1 cellular context compared by ENCODE assay signal in genomic region chr1:55039342-55040082, GRCh38.
TF ChIP-seq lines count a peak whose summit lies in the region.

PCSK9 (plus strand) TSS chr1:55039548; CDS start chr1:55039838, 290 bp downstream.

TF ChIP-seq in H1, 55 proteins besides CTCF, POLR2A, EP300 and RAD21 (continued from another document):
- no peak for TF ChIP-seq GTF2F1 (IDR thresholded peaks at IDR 0.05; ENCODE audit: borderline replicate concordance, low read depth, low read length)
- TF ChIP-seq RBBP5 (IDR thresholded peaks at IDR 0.05; ENCODE audit: borderline replicate concordance, low read depth, low read length) = no peak
- no peak for TF ChIP-seq ATF2 (IDR thresholded peaks at IDR 0.05; ENCODE audit: low read length)
- TF ChIP-seq RNF2 (IDR thresholded peaks at IDR 0.05; ENCODE audit: borderline replicate concordance, low read depth, low read length, missing control alignments, poor library complexity, severe bottlenecking) = no peak
- TF ChIP-seq SIRT6 (IDR thresholded peaks at IDR 0.05; ENCODE audit: low read length) = no peak
- TF ChIP-seq FOSL1 (IDR thresholded peaks at IDR 0.05; ENCODE audit: insufficient read depth, low read depth, low read length) = no peak
- no peak for TF ChIP-seq SP2 (IDR thresholded peaks at IDR 0.05; ENCODE audit: low read length)
- no peak for TF ChIP-seq BCL11A (IDR thresholded peaks at IDR 0.05; ENCODE audit: low read depth in 2 of 2, low read length in 2 of 2)
- no peak for TF ChIP-seq TAF7 (optimal IDR thresholded peaks at IDR 0.05; ENCODE audit: borderline replicate concordance, low read depth, low read length)
- TF ChIP-seq MAX (IDR thresholded peaks at IDR 0.05) = peak; percentile 59
- TF ChIP-seq CHD7 (IDR thresholded peaks at IDR 0.05; ENCODE audit: insufficient replicate concordance, low read length) = no peak
- 0 out of 2 replicates have a peak, but pooled peaks have one; percentile 46 for TF ChIP-seq TAF1 (IDR thresholded peaks at IDR 0.05; ENCODE audit: low read depth, low read length)
- no peak for TF ChIP-seq CEBPB (IDR thresholded peaks at IDR 0.05; ENCODE audit: low read depth, low read length)
- no peak for TF ChIP-seq GABPA (IDR thresholded peaks at IDR 0.05; ENCODE audit: borderline replicate concordance, insufficient read depth, low read length)
- peak; percentile 46 for TF ChIP-seq CREB1 (IDR thresholded peaks at IDR 0.05)
- TF ChIP-seq TEAD4 (IDR thresholded peaks at IDR 0.05; ENCODE audit: low read depth, low read length) = no peak
- TF ChIP-seq CBX5 (IDR thresholded peaks at IDR 0.05; ENCODE audit: low read depth, low read length) = no peak
- TF ChIP-seq POLR2AphosphoS5 (IDR thresholded peaks at IDR 0.05; ENCODE audit: low read depth, low read length) = no peak
- TF ChIP-seq MAFK (IDR thresholded peaks at IDR 0.05; ENCODE audit: low read depth, low read length) = no peak
- TF ChIP-seq JUND (IDR thresholded peaks at IDR 0.05; ENCODE audit: low read length) = no peak
- no peak for TF ChIP-seq BRCA1 (IDR thresholded peaks at IDR 0.05; ENCODE audit: low read depth, low read length)
- TF ChIP-seq, protein P1, sequence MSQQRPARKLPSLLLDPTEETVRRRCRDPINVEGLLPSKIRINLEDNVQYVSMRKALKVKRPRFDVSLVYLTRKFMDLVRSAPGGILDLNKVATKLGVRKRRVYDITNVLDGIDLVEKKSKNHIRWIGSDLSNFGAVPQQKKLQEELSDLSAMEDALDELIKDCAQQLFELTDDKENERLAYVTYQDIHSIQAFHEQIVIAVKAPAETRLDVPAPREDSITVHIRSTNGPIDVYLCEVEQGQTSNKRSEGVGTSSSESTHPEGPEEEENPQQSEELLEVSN (IDR thresholded peaks at IDR 0.05) = peak; percentile 64
- no peak for TF ChIP-seq TBP (IDR thresholded peaks at IDR 0.05; ENCODE audit: low read depth, low read length)
- TF ChIP-seq HDAC2 (IDR thresholded peaks at IDR 0.05; ENCODE audit: borderline replicate concordance in 1 of 2, low read depth in 2 of 2, low read length in 2 of 2) = no peak
- TF ChIP-seq BACH1 (IDR thresholded peaks at IDR 0.05; ENCODE audit: low read length) = no peak
- no peak for TF ChIP-seq SP4 (IDR thresholded peaks at IDR 0.05; ENCODE audit: low read length)
- TF ChIP-seq SP1 (IDR thresholded peaks at IDR 0.05; ENCODE audit: low read depth, low read length) = no peak
- no peak for TF ChIP-seq SAP30 (IDR thresholded peaks at IDR 0.05; ENCODE audit: insufficient read depth, insufficient replicate concordance, low read length)
- no peak for TF ChIP-seq EGR1 (IDR thresholded peaks at IDR 0.05; ENCODE audit: borderline replicate concordance, low read depth, low read length)
- TF ChIP-seq RFX5 (IDR thresholded peaks at IDR 0.05; ENCODE audit: borderline replicate concordance, low read depth, low read length) = no peak
- TF ChIP-seq CBX8 (IDR thresholded peaks at IDR 0.05; ENCODE audit: borderline replicate concordance, low read depth, low read length) = no peak
- TF ChIP-seq ATF3 (IDR thresholded peaks at IDR 0.05; ENCODE audit: insufficient read depth, low read depth, low read length) = no peak
- TF ChIP-seq KDM5A (IDR thresholded peaks at IDR 0.05; ENCODE audit: low read length) = no peak
- no peak for TF ChIP-seq JUN (IDR thresholded peaks at IDR 0.05; ENCODE audit: low read depth, low read length)
- TF ChIP-seq RXRA (IDR thresholded peaks at IDR 0.05; ENCODE audit: insufficient read depth, low read depth, low read length) = no peak
- no peak for TF ChIP-seq KDM1A (IDR thresholded peaks at IDR 0.05; ENCODE audit: borderline replicate concordance, low read length)
- no peak for TF ChIP-seq SRF (IDR thresholded peaks at IDR 0.05; ENCODE audit: low read depth, low read length)
- no peak for TF ChIP-seq SIX5 (IDR thresholded peaks at IDR 0.05; ENCODE audit: low read depth, low read length)
- TF ChIP-seq EZH2 (IDR thresholded peaks at IDR 0.05; ENCODE audit: low read depth, low read length, severe bottlenecking) = peak; percentile 85
- TF ChIP-seq CHD1 (IDR thresholded peaks at IDR 0.05; ENCODE audit: low read depth, low read length) = no peak
- TF ChIP-seq CTBP2 (IDR thresholded peaks at IDR 0.05; ENCODE audit: borderline replicate concordance, insufficient read depth, insufficient read length, low read length) = peak; percentile 19
- no peak for TF ChIP-seq ZNF274 (IDR thresholded peaks at IDR 0.05; ENCODE audit: borderline replicate concordance, extremely low read depth, low read length)
- no peak for TF ChIP-seq TCF12 (IDR thresholded peaks at IDR 0.05; ENCODE audit: low read depth, low read length)
- no peak for TF ChIP-seq PHF8 (conservative IDR thresholded peaks at IDR 0.05; ENCODE audit: low read depth, low read length)
- peak; percentile 86 for TF ChIP-seq KDM4A (IDR thresholded peaks at IDR 0.05; ENCODE audit: low read depth, low read length, severe bottlenecking)
- TF ChIP-seq SUZ12 (IDR thresholded peaks at IDR 0.05; ENCODE audit: low read length) = peak; percentile 86
- TF ChIP-seq CHD2 (IDR thresholded peaks at IDR 0.05; ENCODE audit: low read length) = no peak
- no peak for TF ChIP-seq NRF1 (IDR thresholded peaks at IDR 0.05; ENCODE audit: low read depth, low read length)
- no peak for TF ChIP-seq HDAC6 (IDR thresholded peaks at IDR 0.05; ENCODE audit: low read depth, low read length)
TF ChIP-seq in H1: peak in this region for 9.
